In the genomic region with DNA sequence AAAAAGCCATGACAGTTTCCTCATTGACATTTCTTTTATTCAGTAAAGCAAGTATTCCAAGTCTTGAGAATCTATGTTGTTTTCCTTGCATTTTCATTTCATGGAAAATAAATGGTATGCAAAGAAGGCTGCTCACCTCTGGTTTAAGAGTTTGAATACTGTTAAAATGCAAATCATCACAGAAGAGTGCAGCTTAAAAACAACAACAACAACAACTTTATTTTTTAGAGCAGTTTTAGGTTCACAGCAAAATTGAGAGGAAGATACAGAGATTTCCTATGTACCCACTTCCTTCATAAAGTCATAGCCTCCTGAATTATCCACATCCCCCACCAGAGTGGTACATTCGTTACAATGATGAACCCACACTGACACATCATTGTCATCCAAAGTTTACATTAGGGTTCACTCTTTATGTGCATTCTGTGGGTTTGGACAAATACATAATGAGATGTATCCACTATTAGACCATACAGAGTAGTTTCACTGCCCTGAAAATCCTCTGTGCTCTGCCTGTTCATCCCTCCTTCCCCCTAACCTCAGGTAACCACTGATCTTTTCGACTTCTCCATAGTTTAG, we compare ENCODE assay signal across 25 cellular contexts. TPM values are rescaled to one million over a fixed set of nuclear protein-coding genes. Genes with fewer than 3 reads are reported as not detected.
"Had no signal": no experiment of that assay in that cellular context is flagged by ENCODE, and none has a peak within 500 bp of the region (broad histone marks: within the 10 kb centered on the region; RNA-seq: fewer than 3 reads in every experiment).

No MANE protein-coding gene starts in this region.

- H3K9me3 Mint-ChIP-seq: stimulated activated memory B cell treated with anti-CD40 and anti-IgM and Interleukin-4, amounts not matched to agents 10 μg/mL and 1 μg/mL and 100 μg/mL, for 72 hours had no signal

- H3K36me3 ChIP-seq: breast epithelium, heart left ventricle, pancreas, sigmoid colon, suprapubic skin, tibial artery had no signal

- H3K27ac ChIP-seq: breast epithelium, pancreas, psoas muscle, sigmoid colon, suprapubic skin, tibial artery had no signal

- DNase-seq: activated CD4-positive, alpha-beta T cell treated with anti-CD3 and anti-CD28 coated beads for 1 hour; activated CD4-positive, alpha-beta T cell treated with anti-CD3 and anti-CD28 coated beads, Interleukin-2, amount 50 U/mL, for 48 hours; central memory CD4-positive, alpha-beta T cell; endodermal cell; foreskin fibroblast; heart left ventricle; hypothalamus; naive B cell; nucleus accumbens; pancreas; psoas muscle; sigmoid colon; small intestine; stimulated activated CD4-positive, alpha-beta T cell treated with anti-CD3 and anti-CD28 coated beads, Interleukin-4, amount 100 ng/mL, for 24 hours; T-helper 2 cell; tibial artery had no signal

- H3K4me3 ChIP-seq: breast epithelium, heart left ventricle, pancreas, psoas muscle, sigmoid colon, suprapubic skin, tibial artery had no signal

- H3K27me3 ChIP-seq: breast epithelium, pancreas, sigmoid colon had no signal

- H3K4me1 ChIP-seq: breast epithelium, psoas muscle, sigmoid colon, tibial artery had no signal

- H3K4me3 Mint-ChIP-seq: endodermal cell; mesothelial cell of epicardium; naive B cell; neural crest cell; stimulated activated memory B cell treated with anti-CD40 and anti-IgM and Interleukin-4, amounts not matched to agents 10 μg/mL and 1 μg/mL and 100 μg/mL, for 72 hours; WTC11 had no signal

- H3K4me1 Mint-ChIP-seq: mesothelial cell of epicardium, neural crest cell had no signal

- H3K27ac Mint-ChIP-seq: endodermal cell; mesothelial cell of epicardium; stimulated activated memory B cell treated with anti-CD40 and anti-IgM and Interleukin-4, amounts not matched to agents 10 μg/mL and 1 μg/mL and 100 μg/mL, for 72 hours; WTC11 had no signal

- H3K36me3 Mint-ChIP-seq: mesothelial cell of epicardium; naive B cell; stimulated activated memory B cell treated with anti-CD40 and anti-IgM and Interleukin-4, amounts not matched to agents 10 μg/mL and 1 μg/mL and 100 μg/mL, for 72 hours had no signal

- ATAC-seq: esophagus mucosa; heart left ventricle; pancreas; psoas muscle; SK-N-SH treated with all-trans-retinoic acid at 6 μM for 48 hours; stimulated activated memory B cell treated with anti-CD40 and anti-IgM and Interleukin-4, amounts not matched to agents 10 μg/mL and 1 μg/mL and 100 μg/mL, for 72 hours; WTC11 had no signal

- H3K9me3 ChIP-seq: breast epithelium, pancreas, psoas muscle, sigmoid colon, suprapubic skin, tibial artery had no signal

RNA-seq across cellular contexts. Expression of gene CD2, which starts 39.2 kb away (rescaled TPM):
- total RNA-seq: endodermal cell, kidney epithelial cell, mesothelial cell of epicardium, neural crest cell had no signal
